Comparison of ENCODE assay signal across 9 cellular contexts in the genomic region with DNA sequence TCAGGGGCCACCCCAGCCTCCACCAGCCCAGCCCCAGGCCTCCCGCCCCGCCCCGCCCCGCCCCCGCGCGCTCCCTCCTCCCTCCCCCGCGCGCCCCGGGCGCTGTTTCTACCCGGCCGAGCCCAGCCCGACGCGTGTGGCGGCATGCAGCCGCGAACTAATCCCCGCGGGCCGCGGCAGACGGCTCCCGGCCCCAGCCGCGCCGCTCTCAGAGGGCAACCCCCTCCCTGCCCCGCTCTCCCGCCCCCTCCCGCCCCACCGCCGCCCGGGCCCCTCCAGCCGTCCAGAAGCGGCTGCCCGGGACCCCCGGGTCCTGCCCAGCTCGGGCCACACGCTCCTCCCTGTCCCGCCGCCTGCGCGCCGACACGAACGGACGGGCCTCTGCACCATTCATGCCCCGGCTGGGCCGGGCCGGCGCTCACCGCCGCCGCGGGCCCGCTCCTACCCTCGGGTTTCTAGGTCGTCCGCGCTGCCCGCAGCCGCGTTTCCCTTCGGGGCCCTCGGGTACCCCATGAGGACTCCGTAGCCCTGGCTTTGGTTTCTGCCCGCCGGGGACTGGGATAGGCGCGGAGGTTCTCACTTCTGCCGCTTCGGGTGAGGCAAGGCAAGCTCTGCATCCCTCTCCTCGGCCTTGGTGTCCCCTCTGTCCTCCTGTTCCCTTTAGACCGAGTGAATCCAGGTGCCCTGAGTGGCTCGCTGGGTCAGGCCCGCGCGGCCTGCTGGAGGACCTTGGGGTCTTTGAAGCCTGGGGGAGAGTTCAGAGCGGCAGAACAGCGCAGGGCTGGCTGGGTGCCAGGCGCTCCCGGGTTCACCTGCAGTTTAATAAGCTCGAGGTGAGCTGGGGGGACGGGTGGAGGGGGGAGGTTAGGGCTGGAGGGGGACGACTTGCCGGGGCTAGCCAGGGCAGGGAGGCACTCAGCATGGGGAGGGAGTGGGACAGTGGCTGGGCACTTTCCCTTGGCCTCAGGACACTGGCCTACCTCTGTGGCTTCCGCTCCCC. TPM values are rescaled to one million over a fixed set of nuclear protein-coding genes. Genes with fewer than 3 reads are reported as not detected.
DNase-seq lines count a peak whose midpoint lies in the region; ATAC-seq and TF ChIP-seq lines count a peak whose summit lies in the region.
"Had no signal": no experiment of that assay in that cellular context is flagged by ENCODE, and none has a peak within 500 bp of the region (broad histone marks: within the 10 kb centered on the region; RNA-seq: fewer than 3 reads in every experiment).

No MANE protein-coding gene starts in this region.

- no peaks in the 10 kb centered on the region for H3K9me2 ChIP-seq in PC-9 (ENCODE audit: insufficient read depth)

- peak; percentile 52 for DNase-seq in activated naive CD4-positive, alpha-beta T cell treated with Interleukin-2 at 50 U/mL for 16 hours
- no peak for DNase-seq in activated naive CD4-positive, alpha-beta T cell treated with anti-CD3 and anti-CD28 coated beads, Interleukin-2, amount 50 U/mL, for 72 hours (ENCODE audit: low spot score in 2 of 2)
- DNase-seq in islet precursor cell, result peak; percentile 76
- DNase-seq in type B pancreatic cell (ENCODE audit: extremely low spot score, unreplicated experiment), result peak; percentile 70
- DNase-seq in PC-9, result no peak
- no peak for DNase-seq in NK-92 treated with Interleukin-12 subunit alpha and Interleukin-12 subunit beta, amount 100 ng/mL, for 24 hours (lab: John Stamatoyannopoulos, UW)
- DNase-seq: DND-41 had no signal

- TF ChIP-seq CTCF in type B pancreatic cell (conservative IDR thresholded peaks at IDR 0.05) (no peak), PC-9 (conservative IDR thresholded peaks at IDR 0.05) (no peak)

- H3K27ac Mint-ChIP-seq in activated naive CD4-positive, alpha-beta T cell treated with anti-CD3 and anti-CD28 coated beads, Interleukin-2, amount 50 U/mL, for 72 hours, result no peak overlapping the region
- peak overlapping the region; percentile 55 for H3K27ac Mint-ChIP-seq in activated T-helper 17 cell treated with anti-CD3 and anti-CD28 coated beads, Interleukin-2, amount 50 U/mL, for 72 hours
- H3K27ac Mint-ChIP-seq in type B pancreatic cell, result peak overlapping the region; percentile 87

- no peaks in the 10 kb centered on the region for H3K27me3 ChIP-seq in PC-9 (ENCODE audit: insufficient read depth, low read depth)

- H3F3A ChIP-seq in PC-9 (ENCODE audit: insufficient read depth, low read depth), result no peaks in the 10 kb centered on the region

- no peaks in the 10 kb centered on the region for H3K36me3 ChIP-seq in PC-9 (ENCODE audit: low read depth)

- H3K9me3 Mint-ChIP-seq in activated naive CD4-positive, alpha-beta T cell treated with anti-CD3 and anti-CD28 coated beads, Interleukin-2, amount 50 U/mL, for 72 hours, result no peaks in the 10 kb centered on the region
- H3K9me3 Mint-ChIP-seq in activated T-helper 17 cell treated with anti-CD3 and anti-CD28 coated beads, Interleukin-2, amount 50 U/mL, for 72 hours, result no peaks in the 10 kb centered on the region
- no peaks in the 10 kb centered on the region for H3K9me3 Mint-ChIP-seq in type B pancreatic cell

- POLR2A ChIA-PET in PC-9 (lab: Charles Lee; ENCODE audit: unreplicated experiment), result no interaction called here

- intact Hi-C loops in PC-9 (cut with micrococcal nuclease; ENCODE audit: unreplicated experiment), result no loop called here

- peak overlapping the region; percentile 67 for H3K4me3 Mint-ChIP-seq in activated T-helper 17 cell treated with anti-CD3 and anti-CD28 coated beads, Interleukin-2, amount 50 U/mL, for 72 hours
- peak overlapping the region; percentile 77 for H3K4me3 Mint-ChIP-seq in type B pancreatic cell

- no peak overlapping the region for H3K27ac ChIP-seq in PC-9

- no peaks in the 10 kb centered on the region for H3K79me2 ChIP-seq in PC-9 (ENCODE audit: low read depth)

- H3K36me3 Mint-ChIP-seq in activated naive CD4-positive, alpha-beta T cell treated with anti-CD3 and anti-CD28 coated beads, Interleukin-2, amount 50 U/mL, for 72 hours, result peaks cover 5 to 7% of the 10 kb centered on the region in 2 donors
- peaks cover 51% of the 10 kb centered on the region for H3K36me3 Mint-ChIP-seq in activated T-helper 17 cell treated with anti-CD3 and anti-CD28 coated beads, Interleukin-2, amount 50 U/mL, for 72 hours (ENCODE audit: low read depth)
- peaks cover 5% of the 10 kb centered on the region for H3K36me3 Mint-ChIP-seq in type B pancreatic cell

- H3K4me1 ChIP-seq in PC-9 (replicated peaks; ENCODE audit: insufficient read depth), result 0 out of 2 replicates have a peak, but pooled peaks cover 4% of the 10 kb centered on the region

- peaks cover 32% of the 10 kb centered on the region for H3K4me1 Mint-ChIP-seq in activated T-helper 17 cell treated with anti-CD3 and anti-CD28 coated beads, Interleukin-2, amount 50 U/mL, for 72 hours
- H3K4me1 Mint-ChIP-seq in type B pancreatic cell (ENCODE audit: unreplicated experiment), result peaks cover 28% of the 10 kb centered on the region

- BruUV-seq in PC-9 (replicated peaks; lab: Mats Ljungman, UMichigan), result no TSS peak

- no peaks in the 10 kb centered on the region for H3K9me3 ChIP-seq in PC-9 (ENCODE audit: insufficient read depth, low read depth)

- no peaks in the 10 kb centered on the region for H3K27me3 Mint-ChIP-seq in activated T-helper 17 cell treated with anti-CD3 and anti-CD28 coated beads, Interleukin-2, amount 50 U/mL, for 72 hours
- peaks cover 76% of the 10 kb centered on the region for H3K27me3 Mint-ChIP-seq in type B pancreatic cell

- CTCF ChIA-PET in PC-9 (lab: Charles Lee), result interaction anchor here (0.7 to 1.0 kb wide), 2 partner anchors 8 to 119 kb away, joined by 3 read pairs; no protein-coding TSS in a partner anchor

- no peak overlapping the region for H3K4me3 ChIP-seq in PC-9

- no peak overlapping the region for H2AFZ ChIP-seq in PC-9

- no peak overlapping the region for H3K4me2 ChIP-seq in PC-9

- ATAC-seq in activated naive CD4-positive, alpha-beta T cell treated with anti-CD3 and anti-CD28 coated beads, Interleukin-2, amount 50 U/mL, for 72 hours, result no peak
- peak; percentile 25 for ATAC-seq in activated T-helper 17 cell treated with anti-CD3 and anti-CD28 coated beads, Interleukin-2, amount 50 U/mL, for 72 hours (replicated peaks)
- no peak for ATAC-seq in HG03139 (IDR thresholded peaks at IDR 0.05; ENCODE audit: unreplicated experiment)

- no peaks in the 10 kb centered on the region for H4K20me1 ChIP-seq in PC-9 (ENCODE audit: insufficient read depth)

RNA-seq across cellular contexts. Expression of a gene that starts 3.1 kb away (rescaled TPM):
- 1 to 10 TPM in 1 of 2 donors, under 1 TPM in 1; 0.11 to 6.1 TPM for total RNA-seq in activated naive CD4-positive, alpha-beta T cell treated with anti-CD3 and anti-CD28 coated beads, Interleukin-2, amount 50 U/mL, for 72 hours
- 10 to 100 TPM in 1 of 2 donors, 1 to 10 TPM in 1; 1.0 to 49.8 TPM for total RNA-seq in activated T-helper 17 cell treated with anti-CD3 and anti-CD28 coated beads, Interleukin-2, amount 50 U/mL, for 72 hours
- total RNA-seq in type B pancreatic cell (ENCODE audit: low replicate concordance), result 5.5 and 31.8 TPM in 2 replicates
- total RNA-seq in PC-9 (2021), result 1.2 and 2.3 TPM in 2 replicates

RNA-seq across cellular contexts. Expression of a gene that starts 24.2 kb away (rescaled TPM):
- not detected for total RNA-seq in activated naive CD4-positive, alpha-beta T cell treated with anti-CD3 and anti-CD28 coated beads, Interleukin-2, amount 50 U/mL, for 72 hours
- total RNA-seq in activated T-helper 17 cell treated with anti-CD3 and anti-CD28 coated beads, Interleukin-2, amount 50 U/mL, for 72 hours, result under 1 TPM in 1 of 2 donors, not detected in 1; 0.29 TPM
- total RNA-seq in type B pancreatic cell (ENCODE audit: low replicate concordance), result 24.7 and 123 TPM in 2 replicates
- 0.33 and 0.45 TPM in 2 replicates for total RNA-seq in PC-9 (2021)

RNA-seq across cellular contexts. Expression of a gene that starts 52.2 kb away (rescaled TPM):
- total RNA-seq in activated naive CD4-positive, alpha-beta T cell treated with anti-CD3 and anti-CD28 coated beads, Interleukin-2, amount 50 U/mL, for 72 hours, result not detected
- total RNA-seq in activated T-helper 17 cell treated with anti-CD3 and anti-CD28 coated beads, Interleukin-2, amount 50 U/mL, for 72 hours, result not detected
- total RNA-seq in type B pancreatic cell (ENCODE audit: low replicate concordance) (not detected in 2 replicates), PC-9 (2021) (not detected in 2 replicates)

Comparison
In these comparisons a context has a peak if more than half of its experiments do, and no peak if none do; other contexts are left out.
1. DNase-seq: peak in activated naive CD4-positive, alpha-beta T cell treated with Interleukin-2 at 50 U/mL for 16 hours (single experiment), islet precursor cell (single experiment) and type B pancreatic cell (single experiment); none in activated naive CD4-positive, alpha-beta T cell treated with anti-CD3 and anti-CD28 coated beads, Interleukin-2, amount 50 U/mL, for 72 hours (0 of 2), PC-9 (0 of 2) and NK-92 treated with Interleukin-12 subunit alpha and Interleukin-12 subunit beta, amount 100 ng/mL, for 24 hours (single experiment).
2. H3K27ac Mint-ChIP-seq: peak in activated T-helper 17 cell treated with anti-CD3 and anti-CD28 coated beads, Interleukin-2, amount 50 U/mL, for 72 hours (single experiment) and type B pancreatic cell (single experiment); none in activated naive CD4-positive, alpha-beta T cell treated with anti-CD3 and anti-CD28 coated beads, Interleukin-2, amount 50 U/mL, for 72 hours (0 of 2).
3. RNA of a gene that starts 24.2 kb away (total RNA-seq): 24.7 to 123 TPM in type B pancreatic cell; 0.33 to 0.45 TPM in PC-9, 0.29 TPM in activated T-helper 17 cell treated with anti-CD3 and anti-CD28 coated beads, Interleukin-2, amount 50 U/mL, for 72 hours and not detected in activated naive CD4-positive, alpha-beta T cell treated with anti-CD3 and anti-CD28 coated beads, Interleukin-2, amount 50 U/mL, for 72 hours; every median in the first group is over 10 times any median in the second.